Comparison of ENCODE assay signal across 8 cellular contexts in the genomic region with DNA sequence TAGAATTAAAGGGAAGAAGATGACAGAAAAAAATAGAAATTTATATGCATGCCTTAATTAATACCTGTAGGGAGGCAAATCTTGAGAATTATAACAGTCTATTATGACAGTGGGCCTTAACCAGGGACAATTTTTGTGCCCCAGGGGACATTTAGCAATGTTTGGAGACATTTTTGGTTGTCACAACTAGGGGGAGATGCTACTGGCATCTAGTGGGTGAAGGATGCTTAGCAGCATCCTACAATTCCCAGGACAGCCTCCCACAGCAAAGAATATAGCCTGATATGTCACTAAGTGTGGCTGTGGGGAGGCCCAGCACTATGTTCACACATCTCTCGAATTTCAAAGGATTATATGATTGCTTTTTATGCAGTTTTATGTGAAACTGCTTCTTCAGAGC. TPM values are rescaled to one million over a fixed set of nuclear protein-coding genes. Genes with fewer than 3 reads are reported as not detected.
A peak's percentile ranks its signal among the peaks of the same experiment; 100 is the strongest.
DNase-seq lines count a peak whose midpoint lies in the region; ATAC-seq, FAIRE-seq and TF ChIP-seq lines count a peak whose summit lies in the region.

No MANE protein-coding gene starts in this region.

- no peaks in the 10 kb centered on the region for H3K9me1 ChIP-seq in K562 (ENCODE audit: control insufficient read depth, insufficient read depth, low read length)

- H3K9me3 Mint-ChIP-seq in activated CD4-positive, alpha-beta T cell treated with anti-CD3 and anti-CD28 coated beads, Interleukin-2, amount 10 ng/mL, durations not matched to agents 7 days and 5 days: no peaks in the 10 kb centered on the region
- no peaks in the 10 kb centered on the region for H3K9me3 Mint-ChIP-seq in nephron

- intact Hi-C loops in K562 (cut with micrococcal nuclease): loop anchor here (1.0 kb wide), 1 partner anchor 176 kb away; no protein-coding TSS in a partner anchor
- intact Hi-C loops in sigmoid colon (cut with DNase I): no loop called here

- no peaks in the 10 kb centered on the region for H3K27me3 Mint-ChIP-seq in activated CD4-positive, alpha-beta T cell treated with anti-CD3 and anti-CD28 coated beads, Interleukin-2, amount 10 ng/mL, durations not matched to agents 7 days and 5 days
- H3K27me3 Mint-ChIP-seq in nephron (ENCODE audit: low read depth): no peaks in the 10 kb centered on the region

- H3K4me3 ChIP-seq in K562 (no peak overlapping the region), gastroesophageal sphincter (no peak overlapping the region), sigmoid colon (no peak overlapping the region)

- no peaks in the 10 kb centered on the region for H3K79me2 ChIP-seq in K562 (ENCODE audit: control insufficient read depth, insufficient read depth, low read length)

- WGBS in K562 (ENCODE audit: insufficient coverage, low coverage, missing lambda C conversion rate): 0% methylated on average over 1 of the region's 1 CpG
- WGBS in gastroesophageal sphincter (ENCODE audit: low coverage in 1 of 2), 2 donors: 0 to 14% methylated on average over 1 of the region's 1 CpG
- 30 to 35% methylated on average over 1 of the region's 1 CpG for WGBS in sigmoid colon, 2 donors

- peak; percentile 43 to 54 (median 51); a peak in 4 of 6 replicates for TF ChIP-seq CTCF in K562 (IDR thresholded peaks at IDR 0.05 in 2 of 3, conservative IDR thresholded peaks at IDR 0.05 in 1 of 3; ENCODE audit: insufficient read depth in 2 of 3, low read depth in 1 of 3, low read length in 3 of 3)
- peak in 2 of 3 experiments; percentile 25 to 35 for TF ChIP-seq CTCF in nephron (IDR thresholded peaks at IDR 0.05; ENCODE audit: unreplicated experiment in 3 of 3)
- TF ChIP-seq CTCF in gastroesophageal sphincter (IDR thresholded peaks at IDR 0.05): peak in 1 of 4 experiments; percentile 46
- TF ChIP-seq CTCF in sigmoid colon (IDR thresholded peaks at IDR 0.05): peak in 1 of 4 experiments; percentile 15

- H3K4me3 Mint-ChIP-seq in activated CD4-positive, alpha-beta T cell treated with anti-CD3 and anti-CD28 coated beads, Interleukin-2, amount 10 ng/mL, durations not matched to agents 7 days and 5 days: peak overlapping the region; percentile 9
- no peak overlapping the region for H3K4me3 Mint-ChIP-seq in nephron

- H3K27me3 ChIP-seq in K562 (ENCODE audit: control insufficient read depth in 2 of 2, insufficient read depth in 2 of 2, low read length in 2 of 2) (no peaks in the 10 kb centered on the region), gastroesophageal sphincter (no peaks in the 10 kb centered on the region), sigmoid colon (no peaks in the 10 kb centered on the region)

- H3K27ac ChIP-seq in K562 (ENCODE audit: extremely low read depth, low read depth, low read length) (no peak overlapping the region), gastroesophageal sphincter (no peak overlapping the region), sigmoid colon (no peak overlapping the region)

- peaks cover 0 to 5% of the 10 kb centered on the region in 2 experiments; a peak in 2 of 5 replicates for H3K4me1 ChIP-seq in K562 (replicated peaks in 1 of 2; ENCODE audit: control insufficient read depth in 2 of 2, insufficient read depth in 2 of 2, low read length in 2 of 2)
- H3K4me1 ChIP-seq in gastroesophageal sphincter: no peaks in the 10 kb centered on the region
- H3K4me1 ChIP-seq in sigmoid colon: no peaks in the 10 kb centered on the region

- peaks cover 33% of the 10 kb centered on the region for H3K4me1 Mint-ChIP-seq in activated CD4-positive, alpha-beta T cell treated with anti-CD3 and anti-CD28 coated beads, Interleukin-2, amount 10 ng/mL, durations not matched to agents 7 days and 5 days
- H3K4me1 Mint-ChIP-seq in nephron: peaks cover 8% of the 10 kb centered on the region

- H4K20me1 ChIP-seq in K562 (replicated peaks; ENCODE audit: control insufficient read depth, insufficient read depth, low read length): no peaks in the 10 kb centered on the region

- H3K9me3 ChIP-seq in K562 (replicated peaks; ENCODE audit: control insufficient read depth, insufficient read depth, low read depth, low read length) (no peaks in the 10 kb centered on the region), gastroesophageal sphincter (no peaks in the 10 kb centered on the region), sigmoid colon (no peaks in the 10 kb centered on the region)

- FAIRE-seq in K562 (lab: Jason Lieb, UNC): peak; percentile 61

- TF ChIP-seq RAD21 in K562 (CRISPR knock-in tag; conservative IDR thresholded peaks at IDR 0.05 in 1 of 2, IDR thresholded peaks at IDR 0.05 in 1 of 2): peak; percentile 39 to 64; a peak in 3 of 4 replicates

- POLR2A ChIA-PET in activated CD4-positive, alpha-beta T cell treated with anti-CD3 and anti-CD28 coated beads, Interleukin-2, amount 10 ng/mL, durations not matched to agents 7 days and 5 days (lab: Charles Lee): no interaction called here
- POLR2A ChIA-PET in K562 (lab: Yijun Ruan, JAX): no interaction called here

- TF ChIP-seq EP300 in K562 (IDR thresholded peaks at IDR 0.05; ENCODE audit: low read length) (no peak), gastroesophageal sphincter (IDR thresholded peaks at IDR 0.05) (no peak), sigmoid colon (IDR thresholded peaks at IDR 0.05) (no peak)

- no TSS peak for BruUV-seq in K562 (replicated peaks; lab: Mats Ljungman, UMichigan)

- no peak overlapping the region for H3K4me2 ChIP-seq in K562 (ENCODE audit: insufficient read depth, low read length)

- peak; percentile 7 for DNase-seq in activated CD4-positive, alpha-beta T cell treated with anti-CD3 and anti-CD28 coated beads, Interleukin-2, amount 10 ng/mL, durations not matched to agents 7 days and 5 days
- DNase-seq in activated CD4-positive, alpha-beta T cell treated with anti-CD3 and anti-CD28 coated beads, Interleukin-2, amount 50 U/mL, for 4 hours: no peak
- DNase-seq in NAMALWA (ENCODE audit: low spot score) (peak; percentile 66), K562 (ENCODE audit: extremely low read depth in 1 of 4, low spot score in 3 of 4) (peak in 2 of 4 experiments; percentile 6 to 37), HuH-7 (ENCODE audit: low spot score) (no peak), sigmoid colon (no peak)

- in situ Hi-C loops in K562 (cut with MboI): no loop called here

- peak overlapping the region; percentile 87 for H3K27ac Mint-ChIP-seq in activated CD4-positive, alpha-beta T cell treated with anti-CD3 and anti-CD28 coated beads, Interleukin-2, amount 10 ng/mL, durations not matched to agents 7 days and 5 days
- peak overlapping the region in 1 of 3 experiments; percentile 54 for H3K27ac Mint-ChIP-seq in nephron

- CTCF ChIA-PET in activated CD4-positive, alpha-beta T cell treated with anti-CD3 and anti-CD28 coated beads, Interleukin-2, amount 10 ng/mL, durations not matched to agents 7 days and 5 days (lab: Charles Lee): interaction anchor here (0.8 kb wide), 1 partner anchor 422 kb away, joined by 3 read pairs; no protein-coding TSS in a partner anchor
- CTCF ChIA-PET in K562 (lab: Yijun Ruan, JAX; ENCODE audit: low intra/inter-chr PET ratio): interaction anchor here (1.0 to 1.3 kb wide), 2 partner anchors 176 kb away, joined by 3 to 4 read pairs; no protein-coding TSS in a partner anchor

- peaks cover 3% of the 10 kb centered on the region for H3K36me3 Mint-ChIP-seq in activated CD4-positive, alpha-beta T cell treated with anti-CD3 and anti-CD28 coated beads, Interleukin-2, amount 10 ng/mL, durations not matched to agents 7 days and 5 days (ENCODE audit: low read depth)
- H3K36me3 Mint-ChIP-seq in nephron (ENCODE audit: low read depth): peaks cover 3% of the 10 kb centered on the region

- H3K36me3 ChIP-seq in K562 (ENCODE audit: control insufficient read depth, insufficient read depth, low read length) (no peaks in the 10 kb centered on the region), gastroesophageal sphincter (no peaks in the 10 kb centered on the region), sigmoid colon (no peaks in the 10 kb centered on the region)

- H2AFZ ChIP-seq in K562 (ENCODE audit: low read depth, low read length): no peak overlapping the region

- peak; percentile 81 for ATAC-seq in K562
- ATAC-seq in gastroesophageal sphincter: no peak

- no peak overlapping the region for H3K9ac ChIP-seq in K562 (ENCODE audit: insufficient read depth in 1 of 2, low read depth in 2 of 2, low read length in 2 of 2)

- no peak for TF ChIP-seq POLR2A in K562 (conservative IDR thresholded peaks at IDR 0.05)
- no peak for TF ChIP-seq POLR2A in gastroesophageal sphincter (IDR thresholded peaks at IDR 0.05)
- TF ChIP-seq POLR2A in sigmoid colon (IDR thresholded peaks at IDR 0.05): no peak

RNA-seq across cellular contexts. Expression of gene GPR82, which starts 10.5 kb away (rescaled TPM):
- total RNA-seq in activated CD4-positive, alpha-beta T cell treated with anti-CD3 and anti-CD28 coated beads, Interleukin-2, amount 10 ng/mL, durations not matched to agents 7 days and 5 days: not detected
- total RNA-seq in K562 (2011; cell fraction: chromatin; rRNA removed; ENCODE audit: low replicate concordance): not detected in 2 replicates
- total RNA-seq in K562 (2011; cell fraction: nucleolus; rRNA removed): not detected in 2 replicates
- not detected in 2 replicates for total RNA-seq in K562 (2011; cell fraction: nucleoplasm; rRNA removed)
- not detected in 2 replicates for total RNA-seq in K562 (2014; rRNA removed)
- not detected in 2 replicates for total RNA-seq in K562 (2014; rRNA removed; fragmentation: Illumina TruSeq; extraction: Trizol)
- total RNA-seq in K562 (2015; rRNA removed; fragmentation: Illumina TruSeq; extraction: Trizol): not detected in 2 replicates
- not detected in 2 replicates for total RNA-seq in K562 (2021)
- polyA plus RNA-seq in K562 (2011; rRNA removed): not detected in 2 replicates
- not detected in 2 replicates for polyA plus RNA-seq in K562 (2011; cell fraction: cytosol; rRNA removed)
- polyA plus RNA-seq in K562 (2011; cell fraction: nucleus; rRNA removed): not detected in 2 replicates
- polyA plus RNA-seq in K562 (2012): not detected in 2 replicates
- polyA plus RNA-seq in K562 (2014; fragmentation: Illumina TruSeq; extraction: Trizol): not detected in 2 replicates
- not detected for polyA plus RNA-seq in K562 (2014; fragmentation: Nextera tagmentation; extraction: Ambion mirVana)
- not detected in 2 replicates for polyA plus RNA-seq in K562 (2014; rRNA removed)
- not detected in 2 replicates for polyA minus RNA-seq in K562 (2011; rRNA and poly(A)+ RNA removed)
- polyA minus RNA-seq in K562 (2011; cell fraction: cytosol; rRNA and poly(A)+ RNA removed): not detected in 2 replicates
- not detected in 2 replicates for polyA minus RNA-seq in K562 (2011; cell fraction: nucleus; rRNA and poly(A)+ RNA removed)
- under 1 TPM in 2 of 4 donors, not detected in 2; 0.47 to 0.67 TPM for total RNA-seq in gastroesophageal sphincter
- total RNA-seq in sigmoid colon: 1 to 10 TPM in 1 of 4 donors, under 1 TPM in 2, not detected in 1; 0.16 to 1.4 (median 0.41) TPM
- polyA plus RNA-seq in sigmoid colon: 1 to 10 TPM in 1 of 3 donors, under 1 TPM in 2; under 0.01 to 2.1 (median 0.57) TPM

RNA-seq across cellular contexts. Expression of gene GPR34, which starts 45.8 kb away (rescaled TPM):
- under 1 TPM in 1 of 2 experiments, not detected in 1; 0.17 TPM for total RNA-seq in activated CD4-positive, alpha-beta T cell treated with anti-CD3 and anti-CD28 coated beads, Interleukin-2, amount 10 ng/mL, durations not matched to agents 7 days and 5 days
- total RNA-seq in K562 (2011; cell fraction: chromatin; rRNA removed; ENCODE audit: low replicate concordance): 0.16 TPM in 1 of 2 replicates, not detected in the other
- not detected in 2 replicates for total RNA-seq in K562 (2011; cell fraction: nucleolus; rRNA removed)
- total RNA-seq in K562 (2011; cell fraction: nucleoplasm; rRNA removed): not detected in 2 replicates
- not detected in 2 replicates for total RNA-seq in K562 (2014; rRNA removed)
- not detected in 2 replicates for total RNA-seq in K562 (2014; rRNA removed; fragmentation: Illumina TruSeq; extraction: Trizol)
- total RNA-seq in K562 (2015; rRNA removed; fragmentation: Illumina TruSeq; extraction: Trizol): not detected in 2 replicates
- total RNA-seq in K562 (2021): not detected in 2 replicates
- polyA plus RNA-seq in K562 (2011; rRNA removed): not detected in 2 replicates
- polyA plus RNA-seq in K562 (2011; cell fraction: cytosol; rRNA removed): not detected in 2 replicates
- not detected in 2 replicates for polyA plus RNA-seq in K562 (2011; cell fraction: nucleus; rRNA removed)
- 0.14 TPM in 1 of 2 replicates, not detected in the other for polyA plus RNA-seq in K562 (2012)
- not detected in 2 replicates for polyA plus RNA-seq in K562 (2014; fragmentation: Illumina TruSeq; extraction: Trizol)
- not detected for polyA plus RNA-seq in K562 (2014; fragmentation: Nextera tagmentation; extraction: Ambion mirVana)
- polyA plus RNA-seq in K562 (2014; rRNA removed): 0.13 TPM in 1 of 2 replicates, not detected in the other
- polyA minus RNA-seq in K562 (2011; rRNA and poly(A)+ RNA removed): not detected in 2 replicates
- polyA minus RNA-seq in K562 (2011; cell fraction: cytosol; rRNA and poly(A)+ RNA removed): not detected in 2 replicates
- polyA minus RNA-seq in K562 (2011; cell fraction: nucleus; rRNA and poly(A)+ RNA removed): not detected in 2 replicates
- 10 to 100 TPM in 2 of 4 donors, 1 to 10 TPM in 2; 3.3 to 17.0 (median 7.1) TPM for total RNA-seq in gastroesophageal sphincter
- total RNA-seq in sigmoid colon: 10 to 100 TPM in 3 of 4 donors, 1 to 10 TPM in 1; 7.5 to 22.8 (median 10.6) TPM
- polyA plus RNA-seq in sigmoid colon: 10 to 100 TPM in 2 of 3 donors, 1 to 10 TPM in 1; 4.6 to 27.7 (median 10.2) TPM

Comparison
In these comparisons a context has a peak if more than half of its experiments do, and no peak if none do; other contexts are left out.
1. DNase-seq: peak in activated CD4-positive, alpha-beta T cell treated with anti-CD3 and anti-CD28 coated beads, Interleukin-2, amount 10 ng/mL, durations not matched to agents 7 days and 5 days (single experiment) and NAMALWA (single experiment); none in activated CD4-positive, alpha-beta T cell treated with anti-CD3 and anti-CD28 coated beads, Interleukin-2, amount 50 U/mL, for 4 hours (0 of 2), HuH-7 (single experiment) and sigmoid colon (single experiment).